In the genomic region with DNA sequence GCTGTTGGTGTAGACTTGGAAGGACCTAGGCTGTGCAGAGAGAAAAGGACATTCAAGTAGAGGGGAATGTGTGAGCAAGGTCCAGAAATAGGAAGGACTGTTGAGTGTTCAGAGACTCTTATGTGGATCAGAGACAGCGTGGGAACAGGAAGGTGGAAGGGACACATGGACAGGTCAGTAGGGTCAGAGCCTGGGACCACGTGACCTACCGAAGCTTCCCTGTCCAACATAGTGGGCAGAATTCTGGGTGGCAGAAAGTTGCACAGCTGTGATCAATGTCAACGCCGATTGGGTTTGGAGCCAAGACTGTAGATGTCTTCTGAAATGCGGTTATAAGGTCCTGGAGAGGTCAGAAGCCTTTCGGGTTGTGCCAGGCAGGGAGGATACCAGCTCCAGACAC, we compare ENCODE assay signal across 36 cellular contexts.
"Had no signal": no experiment of that assay in that cellular context is flagged by ENCODE, and none has a peak within 500 bp of the region (broad histone marks: within the 10 kb centered on the region; RNA-seq: fewer than 3 reads in every experiment).

No MANE protein-coding gene starts in this region.

- H3K27me3 ChIP-seq: adrenal gland, body of pancreas, brain microvascular endothelial cell, cardiac muscle cell had no signal

- H3K4me3 ChIP-seq: adrenal gland, body of pancreas, breast epithelium, cardiac muscle cell had no signal

- DNase-seq: activated B cell treated with CpG ODN at 0.5 μM for 24 hours; activated CD4-positive, alpha-beta memory T cell treated with anti-CD3 and anti-CD28 coated beads for 36 hours; activated CD4-positive, alpha-beta T cell treated with anti-CD3 and anti-CD28 coated beads for 4 hours; activated CD4-positive, alpha-beta T cell treated with anti-CD3 and anti-CD28 coated beads, Interleukin-2, amount 10 ng/mL, durations not matched to agents 24 days and 14 days; activated CD4-positive, alpha-beta T cell treated with anti-CD3 and anti-CD28 coated beads, Interleukin-2, amount 50 U/mL, for 1 hour; activated CD4-positive, alpha-beta T cell treated with anti-CD3 and anti-CD28 coated beads, Interleukin-2, amount 50 U/mL, for 4 hours; activated CD4-positive, CD25-positive, alpha-beta regulatory T cell treated with anti-CD3 and anti-CD28 coated beads, Interleukin-2, amount 50 U/mL, for 72 hours; activated CD8-positive, alpha-beta memory T cell treated with anti-CD3 and anti-CD28 coated beads, Interleukin-2, amount 50 U/mL, for 4 hours; activated CD8-positive, alpha-beta T cell treated with anti-CD3 and anti-CD28 coated beads for 36 hours; activated effector memory CD4-positive, alpha-beta T cell treated with anti-CD3 and anti-CD28 coated beads, Interleukin-2, amount 50 U/mL, for 16 hours; activated gamma-delta T cell treated with Interleukin-2 at 50 U/mL for 16 hours; activated naive CD4-positive, alpha-beta T cell; activated naive CD4-positive, alpha-beta T cell treated with anti-CD3 and anti-CD28 coated beads for 36 hours; activated naive CD4-positive, alpha-beta T cell treated with anti-CD3 and anti-CD28 coated beads, Interleukin-2, amount 50 U/mL, for 16 hours; activated naive CD8-positive, alpha-beta T cell treated with anti-CD3 and anti-CD28 coated beads for 36 hours; activated T-cell treated with anti-CD3 and anti-CD28 coated beads for 4 hours; activated T-cell treated with anti-CD3 and anti-CD28 coated beads, Interleukin-2, amount 50 U/mL, for 1 hour; activated T-cell treated with anti-CD3 and anti-CD28 coated beads, Interleukin-2, amount 50 U/mL, for 4 hours; activated T-cell treated with anti-CD3 and anti-CD28 coated beads, Interleukin-2, amount 50 U/mL, for 72 hours; adrenal gland; amniotic stem cell; aorta; body of pancreas; brain microvascular endothelial cell; caudate nucleus; cerebellar nuclear complex; T-helper 1 cell; T-helper 2 cell; T-helper 9 cell had no signal

- ATAC-seq: activated CD8-positive, alpha-beta T cell treated with anti-CD3 and anti-CD28 coated beads for 36 hours; activated naive CD4-positive, alpha-beta T cell treated with anti-CD3 and anti-CD28 coated beads, Interleukin-2, amount 50 U/mL, for 72 hours; activated T-cell treated with anti-CD3 and anti-CD28 coated beads, Interleukin-2, amount 50 U/mL, for 4 hours; activated T-cell treated with anti-CD3 and anti-CD28 coated beads, Interleukin-2, amount 50 U/mL, for 72 hours; activated T-helper 17 cell treated with anti-CD3 and anti-CD28 coated beads, Interleukin-2, amount 50 U/mL, for 72 hours; body of pancreas had no signal

- FAIRE-seq: astrocyte, TTC549 had no signal

- H3K36me3 ChIP-seq: adrenal gland, brain microvascular endothelial cell, breast epithelium, cardiac muscle cell had no signal

- H3K9me3 ChIP-seq: adrenal gland, body of pancreas had no signal

- H3K4me1 ChIP-seq: adrenal gland, body of pancreas, breast epithelium had no signal

- H3K27ac ChIP-seq: adrenal gland, body of pancreas, brain microvascular endothelial cell, breast epithelium, cardiac muscle cell, VCaP had no signal
